17 cellular contexts compared by ENCODE assay signal in genomic region chr20:45752747-45753146, GRCh38. TPM values are rescaled to one million over a fixed set of nuclear protein-coding genes. Genes with fewer than 3 reads are reported as not detected.
DNase-seq lines count a peak whose midpoint lies in the region; ATAC-seq and TF ChIP-seq lines count a peak whose summit lies in the region.
"Had no signal": no experiment of that assay in that cellular context is flagged by ENCODE, and none has a peak within 500 bp of the region (broad histone marks: within the 10 kb centered on the region; RNA-seq: fewer than 3 reads in every experiment).

No MANE protein-coding gene starts in this region.

- ATAC-seq in activated CD8-positive, alpha-beta T cell treated with anti-CD3 and anti-CD28 coated beads, Interleukin-2, amount 10 ng/mL, durations not matched to agents 7 days and 5 days, result peak; percentile 55
- no peak for ATAC-seq in HG03039 (IDR thresholded peaks at IDR 0.05; ENCODE audit: unreplicated experiment)

- no peaks in the 10 kb centered on the region for H3K36me3 Mint-ChIP-seq in activated T-cell treated with anti-CD3 and anti-CD28 coated beads, Interleukin-2, amount 50 U/mL, for 24 hours (ENCODE audit: low read depth)
- no peaks in the 10 kb centered on the region for H3K36me3 Mint-ChIP-seq in activated CD8-positive, alpha-beta T cell treated with anti-CD3 and anti-CD28 coated beads, Interleukin-2, amount 10 ng/mL, durations not matched to agents 7 days and 5 days (ENCODE audit: low read depth)
- H3K36me3 Mint-ChIP-seq: CD8-positive, alpha-beta memory T cell had no signal

- in situ Hi-C loops in GM13977 (cut with MboI; ENCODE audit: low pct_unique_long_range_greater_than_20kb, low sequenced_read_pairs, unreplicated experiment), result loop anchor here (25.0 kb wide), 2 partner anchors 165 to 290 kb away; partner anchors contain the start of genes WFDC2 and WFDC8

- H3K27me3 Mint-ChIP-seq in activated T-cell treated with anti-CD3 and anti-CD28 coated beads, Interleukin-2, amount 50 U/mL, for 24 hours, result peaks cover 30% of the 10 kb centered on the region
- H3K27me3 Mint-ChIP-seq in activated CD8-positive, alpha-beta T cell treated with anti-CD3 and anti-CD28 coated beads, Interleukin-2, amount 10 ng/mL, durations not matched to agents 7 days and 5 days (ENCODE audit: low read depth), result peaks cover 9% of the 10 kb centered on the region

- no peak for TF ChIP-seq CTCF in GM13977 (IDR thresholded peaks at IDR 0.05; ENCODE audit: extremely low read depth, insufficient read depth, missing control alignments)

- H3K4me3 Mint-ChIP-seq in activated T-cell treated with anti-CD3 and anti-CD28 coated beads, Interleukin-2, amount 50 U/mL, for 24 hours, result peak overlapping the region; percentile 11
- no peak overlapping the region for H3K4me3 Mint-ChIP-seq in activated CD8-positive, alpha-beta T cell treated with anti-CD3 and anti-CD28 coated beads, Interleukin-2, amount 10 ng/mL, durations not matched to agents 7 days and 5 days
- H3K4me3 Mint-ChIP-seq: CD8-positive, alpha-beta memory T cell had no signal

- peaks cover 40% of the 10 kb centered on the region for H3K4me1 Mint-ChIP-seq in activated T-cell treated with anti-CD3 and anti-CD28 coated beads, Interleukin-2, amount 50 U/mL, for 24 hours (ENCODE audit: low read depth)
- peaks cover 7% of the 10 kb centered on the region for H3K4me1 Mint-ChIP-seq in activated CD8-positive, alpha-beta T cell treated with anti-CD3 and anti-CD28 coated beads, Interleukin-2, amount 10 ng/mL, durations not matched to agents 7 days and 5 days (ENCODE audit: low read depth)
- H3K4me1 Mint-ChIP-seq: CD8-positive, alpha-beta memory T cell had no signal

- H3K9me3 Mint-ChIP-seq in activated T-cell treated with anti-CD3 and anti-CD28 coated beads, Interleukin-2, amount 50 U/mL, for 24 hours, result peaks cover 12% of the 10 kb centered on the region
- peaks cover 7% of the 10 kb centered on the region for H3K9me3 Mint-ChIP-seq in activated CD8-positive, alpha-beta T cell treated with anti-CD3 and anti-CD28 coated beads, Interleukin-2, amount 10 ng/mL, durations not matched to agents 7 days and 5 days (ENCODE audit: insufficient read depth)

- POLR2A ChIA-PET in activated CD8-positive, alpha-beta T cell treated with anti-CD3 and anti-CD28 coated beads, Interleukin-2, amount 10 ng/mL, durations not matched to agents 7 days and 5 days (lab: Charles Lee), result no interaction called here

- H3K27ac Mint-ChIP-seq in activated T-cell treated with anti-CD3 and anti-CD28 coated beads, Interleukin-2, amount 50 U/mL, for 24 hours, result peak overlapping the region; percentile 84
- no peak overlapping the region for H3K27ac Mint-ChIP-seq in activated CD8-positive, alpha-beta T cell treated with anti-CD3 and anti-CD28 coated beads, Interleukin-2, amount 10 ng/mL, durations not matched to agents 7 days and 5 days
- H3K27ac Mint-ChIP-seq: CD8-positive, alpha-beta memory T cell; progenitor cell of endocrine pancreas had no signal

- CTCF ChIA-PET in activated CD8-positive, alpha-beta T cell treated with anti-CD3 and anti-CD28 coated beads, Interleukin-2, amount 10 ng/mL, durations not matched to agents 7 days and 5 days (lab: Charles Lee), result no interaction called here

- no peak for DNase-seq in activated T-cell treated with anti-CD3 and anti-CD28 coated beads, Interleukin-2, amount 50 U/mL, for 24 hours
- DNase-seq in activated T-cell treated with anti-CD3 and anti-CD28 coated beads for 4 hours (no peak), GM13977 (ENCODE audit: low spot score) (peak; percentile 28), non-pigmented ciliary epithelial cell (ENCODE audit: low read depth) (peak; percentile 4), 8988T (no peak), SIG-M5 treated with dmso at 0.1 percent for 504 hours (lab: John Stamatoyannopoulos, UW; ENCODE audit: unreplicated experiment) (no peak)
- DNase-seq in activated CD8-positive, alpha-beta T cell treated with anti-CD3 and anti-CD28 coated beads, Interleukin-2, amount 10 ng/mL, durations not matched to agents 7 days and 5 days, result no peak
- DNase-seq: CD8-positive, alpha-beta memory T cell; H7; Kasumi-1; NCI-H1417 treated with DMSO at 0.1 percent for 48 hours; WERI-Rb-1 had no signal

RNA-seq across cellular contexts. Expression of gene SPINT4, which starts 30.6 kb away (rescaled TPM):
- not detected for total RNA-seq in activated CD8-positive, alpha-beta T cell treated with anti-CD3 and anti-CD28 coated beads, Interleukin-2, amount 10 ng/mL, durations not matched to agents 7 days and 5 days
- total RNA-seq: CD8-positive, alpha-beta memory T cell; endothelial cell of umbilical vein; H7; liver; progenitor cell of endocrine pancreas; suprapubic skin had no signal

RNA-seq across cellular contexts. Expression of gene WFDC3, which starts 38.9 kb away (rescaled TPM):
- total RNA-seq in activated CD8-positive, alpha-beta T cell treated with anti-CD3 and anti-CD28 coated beads, Interleukin-2, amount 10 ng/mL, durations not matched to agents 7 days and 5 days, result not detected
- total RNA-seq: CD8-positive, alpha-beta memory T cell; endothelial cell of umbilical vein; H7; liver had no signal

RNA-seq across cellular contexts. Expression of gene DNTTIP1, which starts 39.0 kb away (rescaled TPM):
- 10 to 100 TPM; 34.7 to 34.8 TPM for total RNA-seq in activated CD8-positive, alpha-beta T cell treated with anti-CD3 and anti-CD28 coated beads, Interleukin-2, amount 10 ng/mL, durations not matched to agents 7 days and 5 days

RNA-seq across cellular contexts. Expression of gene WFDC10B, which starts 47.9 kb away (rescaled TPM):
- not detected for total RNA-seq in activated CD8-positive, alpha-beta T cell treated with anti-CD3 and anti-CD28 coated beads, Interleukin-2, amount 10 ng/mL, durations not matched to agents 7 days and 5 days
- total RNA-seq: CD8-positive, alpha-beta memory T cell; endothelial cell of umbilical vein; liver; progenitor cell of endocrine pancreas; suprapubic skin had no signal

RNA-seq across cellular contexts. Expression of gene WFDC13, which starts 50.9 kb away (rescaled TPM):
- not detected for total RNA-seq in activated CD8-positive, alpha-beta T cell treated with anti-CD3 and anti-CD28 coated beads, Interleukin-2, amount 10 ng/mL, durations not matched to agents 7 days and 5 days
- total RNA-seq: CD8-positive, alpha-beta memory T cell; endothelial cell of umbilical vein; H7; liver; progenitor cell of endocrine pancreas; suprapubic skin had no signal

Comparison
In these comparisons a context has a peak if more than half of its experiments do, and no peak if none do; other contexts are left out.
1. DNase-seq: peak in GM13977 (single experiment) and non-pigmented ciliary epithelial cell (single experiment); none in activated T-cell treated with anti-CD3 and anti-CD28 coated beads, Interleukin-2, amount 50 U/mL, for 24 hours (single experiment), activated T-cell treated with anti-CD3 and anti-CD28 coated beads for 4 hours (single experiment), activated CD8-positive, alpha-beta T cell treated with anti-CD3 and anti-CD28 coated beads, Interleukin-2, amount 10 ng/mL, durations not matched to agents 7 days and 5 days (single experiment), 8988T (single experiment) and SIG-M5 treated with dmso at 0.1 percent for 504 hours (single experiment).